In the genomic region with DNA sequence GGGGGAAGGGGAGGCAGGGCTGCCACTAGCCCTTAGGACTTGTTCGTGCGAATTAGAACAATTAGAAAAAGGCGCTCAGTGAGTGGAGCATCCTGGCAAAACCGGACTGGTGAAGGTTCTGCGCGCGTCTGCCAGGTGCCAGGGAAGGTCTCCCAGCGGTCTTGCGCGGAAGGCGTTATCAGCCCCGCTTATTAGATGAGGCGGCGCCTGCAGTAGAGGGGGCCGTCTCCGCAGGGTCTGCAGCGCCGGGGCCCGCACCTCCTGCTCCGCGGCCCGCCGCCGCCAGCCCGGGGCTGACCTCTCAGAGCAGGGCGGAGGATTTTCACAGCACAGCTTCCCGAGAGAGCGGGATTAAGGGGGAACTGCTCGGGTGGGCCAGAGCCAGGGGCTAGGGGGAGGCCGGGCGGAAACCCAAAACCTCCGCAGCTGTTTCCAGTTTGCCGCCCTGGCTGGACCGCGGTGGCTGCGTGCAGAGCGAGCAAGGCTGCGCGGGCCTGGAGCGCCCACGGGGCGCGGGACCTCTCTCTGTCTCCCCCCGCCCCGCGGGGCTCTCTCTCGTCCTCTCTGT, we compare ENCODE assay signal across 16 cellular contexts.
A peak's percentile ranks its signal among the peaks of the same experiment; 100 is the strongest.
DNase-seq lines count a peak whose midpoint lies in the region; ATAC-seq and TF ChIP-seq lines count a peak whose summit lies in the region.
"Had no signal": no experiment of that assay in that cellular context is flagged by ENCODE, and none has a peak within 500 bp of the region (broad histone marks: within the 10 kb centered on the region; RNA-seq: fewer than 3 reads in every experiment).

No MANE protein-coding gene starts in this region.

- no peak overlapping the region for H4K8ac ChIP-seq in IMR-90 (ENCODE audit: low read depth in 2 of 2, low read length in 2 of 2)

- dilution Hi-C loops in IMR-90 (cut with HindIII; ENCODE audit: low sequenced_read_pairs, unreplicated experiment), result no loop called here

- no peak overlapping the region for H2BK120ac ChIP-seq in IMR-90 (ENCODE audit: low read depth, low read length)

- H3K9me3 ChIP-seq in IMR-90 (ENCODE audit: control insufficient read depth, insufficient read depth, low read length), result no peaks in the 10 kb centered on the region

- WGBS in IMR-90 (ENCODE audit: extremely low coverage in 2 of 2, insufficient read length in 1 of 2), 2 experiments, result 6% methylated on average over 18 of the region's 47 CpGs; no CpG with 5 or more reads in 1 of the 2 experiments

- no peak overlapping the region for H3K4ac ChIP-seq in IMR-90 (ENCODE audit: low read depth, low read length)

- H4K91ac ChIP-seq in IMR-90 (ENCODE audit: insufficient read depth, low read depth, low read length), result no peak overlapping the region

- H3K4me3 Mint-ChIP-seq in mesothelial cell of epicardium, result peak overlapping the region; percentile 36
- H3K4me3 Mint-ChIP-seq: activated CD4-positive, alpha-beta T cell treated with anti-CD3 and anti-CD28 coated beads for 36 hours; CD4-positive, alpha-beta T cell; central memory CD8-positive, alpha-beta T cell; HFFc6 had no signal

- no peaks in the 10 kb centered on the region for H3K4me1 ChIP-seq in IMR-90 (ENCODE audit: control insufficient read depth, insufficient read depth, low read length)

- no peak overlapping the region for H3K23ac ChIP-seq in IMR-90 (ENCODE audit: low read depth, low read length)

- no peak overlapping the region for H2BK20ac ChIP-seq in IMR-90 (ENCODE audit: low read depth, low read length)

- no peak overlapping the region for H3K4me2 ChIP-seq in IMR-90 (ENCODE audit: low read depth, low read length)

- no peaks in the 10 kb centered on the region for H3K36me3 Mint-ChIP-seq in mesothelial cell of epicardium

- no peak for TF ChIP-seq POLR2A in IMR-90 (IDR thresholded peaks at IDR 0.05; ENCODE audit: low read depth, low read length)

- no peak overlapping the region for H3K14ac ChIP-seq in IMR-90 (replicated peaks; ENCODE audit: low read depth, low read length)

- H3K4me3 ChIP-seq in IMR-90 (ENCODE audit: insufficient read depth, low read depth, low read length), result no peak overlapping the region

- H2BK15ac ChIP-seq in IMR-90 (ENCODE audit: low read depth, low read length), result no peak overlapping the region

- no peaks in the 10 kb centered on the region for H4K20me1 ChIP-seq in IMR-90 (ENCODE audit: insufficient read depth, low read length)

- H3K9me1 ChIP-seq in IMR-90 (ENCODE audit: insufficient read depth, low read length), result no peaks in the 10 kb centered on the region

- no peaks in the 10 kb centered on the region for H3K9me3 Mint-ChIP-seq in mesothelial cell of epicardium
- H3K9me3 Mint-ChIP-seq: CD4-positive, alpha-beta T cell; central memory CD8-positive, alpha-beta T cell; HFFc6 had no signal

- no peaks in the 10 kb centered on the region for H3K36me3 ChIP-seq in IMR-90 (ENCODE audit: control insufficient read depth, insufficient read depth, low read length)

- no peak overlapping the region for H2AK9ac ChIP-seq in IMR-90 (replicated peaks; ENCODE audit: low read depth, low read length, poor library complexity)

- peaks cover 11% of the 10 kb centered on the region; the same call in 1 of the 2 replicates for H3K27me3 ChIP-seq in IMR-90 (ENCODE audit: control insufficient read depth, insufficient read depth, low read length)

- H3K18ac ChIP-seq in IMR-90 (ENCODE audit: low read depth, low read length), result no peak overlapping the region

- no peak overlapping the region for H3K27ac ChIP-seq in IMR-90 (ENCODE audit: insufficient read depth, low read length)

- in situ Hi-C loops in IMR-90 (cut with MboI; ENCODE audit: low sequenced_read_pairs), result no loop called here

- no peaks in the 10 kb centered on the region for H3K79me1 ChIP-seq in IMR-90 (ENCODE audit: low read depth in 1 of 2, low read length in 2 of 2)

- H2AK5ac ChIP-seq in IMR-90 (ENCODE audit: low read depth, low read length), result no peak overlapping the region

- no peak overlapping the region for H2BK5ac ChIP-seq in IMR-90 (ENCODE audit: low read depth, low read length, poor library complexity, severe bottlenecking)

- H4K5ac ChIP-seq in IMR-90 (ENCODE audit: low read depth, low read length), result no peak overlapping the region

- no TSS peak for BruUV-seq in IMR-90 (replicated peaks; lab: Mats Ljungman, UMichigan)

- peak; percentile 87 for DNase-seq in DMS79 (lab: John Stamatoyannopoulos, UW)
- DNase-seq in IMR-90, result no peak
- DNase-seq in ecto neural progenitor cell (ENCODE audit: low spot score), result peak; percentile 77
- peak in 1 of 2 experiments; percentile 60 for DNase-seq in mesothelial cell of epicardium (ENCODE audit: low spot score in 2 of 2, unreplicated experiment in 2 of 2)
- DNase-seq in UCSD-AML1 (lab: John Stamatoyannopoulos, UW; ENCODE audit: unreplicated experiment), result no peak
- DNase-seq in T-helper 2 cell, result no peak
- DNase-seq: activated CD4-positive, alpha-beta T cell treated with anti-CD3 and anti-CD28 coated beads for 36 hours; activated gamma-delta T cell; CD4-positive, alpha-beta T cell; HFFc6; NK-92 treated with Interleukin-12 subunit alpha and Interleukin-12 subunit beta, amount 100 ng/mL, for 24 hours; stimulated activated CD4-positive, alpha-beta T cell treated with anti-CD3 and anti-CD28 coated beads, Interleukin-2, amount 100 ng/mL, for 48 hours; stimulated activated naive CD4-positive, alpha-beta T cell treated with Interleukin-2 at 50 U/mL for 16 hours had no signal

- peak overlapping the region; percentile 10 for H2AFZ ChIP-seq in IMR-90 (replicated peaks; ENCODE audit: low read length, poor library complexity)

- H3K4me1 Mint-ChIP-seq in mesothelial cell of epicardium, result peaks cover 7% of the 10 kb centered on the region
- H3K4me1 Mint-ChIP-seq: activated CD4-positive, alpha-beta T cell treated with anti-CD3 and anti-CD28 coated beads for 36 hours; central memory CD8-positive, alpha-beta T cell had no signal

- H3K9ac ChIP-seq in IMR-90 (ENCODE audit: low read depth, low read length), result no peak overlapping the region

- H3K27me3 Mint-ChIP-seq in mesothelial cell of epicardium (ENCODE audit: low read depth), result peaks cover 32% of the 10 kb centered on the region

- intact Hi-C loops in IMR-90 (cut with micrococcal nuclease), result no loop called here

- H3K56ac ChIP-seq in IMR-90 (ENCODE audit: extremely low read depth, insufficient read depth, low read length), result no peak overlapping the region

- CTCF ChIA-PET in IMR-90 (lab: Yijun Ruan, JAX), result no interaction called here

- TF ChIP-seq RAD21 in IMR-90 (IDR thresholded peaks at IDR 0.05; ENCODE audit: low read length), result no peak

- POLR2A ChIA-PET in IMR-90 (lab: Charles Lee; ENCODE audit: unreplicated experiment), result no interaction called here

- TF ChIP-seq CTCF in IMR-90 (conservative IDR thresholded peaks at IDR 0.05; ENCODE audit: low read depth, low read length) (no peak), mesothelial cell of epicardium (IDR thresholded peaks at IDR 0.05; ENCODE audit: unreplicated experiment) (no peak)

- no peak overlapping the region for H3K27ac Mint-ChIP-seq in mesothelial cell of epicardium
- H3K27ac Mint-ChIP-seq: activated CD4-positive, alpha-beta T cell treated with anti-CD3 and anti-CD28 coated beads for 36 hours; CD4-positive, alpha-beta T cell; HFFc6 had no signal

- ATAC-seq in IMR-90 (ENCODE audit: low read depth), result no peak
- ATAC-seq in HG03442 (IDR thresholded peaks at IDR 0.05; ENCODE audit: unreplicated experiment), result no peak
- no peak for ATAC-seq in HG03196 (IDR thresholded peaks at IDR 0.05; ENCODE audit: unreplicated experiment)
- ATAC-seq: activated CD4-positive, alpha-beta T cell treated with anti-CD3 and anti-CD28 coated beads for 36 hours had no signal

TF ChIP-seq in IMR-90, 13 proteins besides CTCF, POLR2A, EP300 and RAD21:
- TF ChIP-seq ELK1 (IDR thresholded peaks at IDR 0.05; ENCODE audit: borderline replicate concordance, low read depth, low read length) (no peak), CHD1 (IDR thresholded peaks at IDR 0.05; ENCODE audit: low read depth, low read length) (no peak), SMC3 (IDR thresholded peaks at IDR 0.05; ENCODE audit: low read depth, low read length) (no peak), RFX5 (IDR thresholded peaks at IDR 0.05; ENCODE audit: low read depth, low read length) (no peak), MAZ (IDR thresholded peaks at IDR 0.05; ENCODE audit: borderline replicate concordance, low read depth, low read length) (no peak), FOS (IDR thresholded peaks at IDR 0.05; ENCODE audit: low read depth, low read length) (no peak), RCOR1 (IDR thresholded peaks at IDR 0.05; ENCODE audit: insufficient replicate concordance, low read length) (no peak), BHLHE40 (IDR thresholded peaks at IDR 0.05; ENCODE audit: low read depth, low read length) (no peak), NFE2L2 (IDR thresholded peaks at IDR 0.05; ENCODE audit: low read depth, low read length) (no peak), CEBPB (IDR thresholded peaks at IDR 0.05; ENCODE audit: low read depth, low read length) (no peak), MAFK (IDR thresholded peaks at IDR 0.05; ENCODE audit: low read depth, low read length) (no peak), MXI1 (IDR thresholded peaks at IDR 0.05; ENCODE audit: borderline replicate concordance, low read depth, low read length) (no peak)
- TF ChIP-seq, protein P1, sequence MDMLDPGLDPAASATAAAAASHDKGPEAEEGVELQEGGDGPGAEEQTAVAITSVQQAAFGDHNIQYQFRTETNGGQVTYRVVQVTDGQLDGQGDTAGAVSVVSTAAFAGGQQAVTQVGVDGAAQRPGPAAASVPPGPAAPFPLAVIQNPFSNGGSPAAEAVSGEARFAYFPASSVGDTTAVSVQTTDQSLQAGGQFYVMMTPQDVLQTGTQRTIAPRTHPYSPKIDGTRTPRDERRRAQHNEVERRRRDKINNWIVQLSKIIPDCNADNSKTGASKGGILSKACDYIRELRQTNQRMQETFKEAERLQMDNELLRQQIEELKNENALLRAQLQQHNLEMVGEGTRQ (IDR thresholded peaks at IDR 0.05; ENCODE audit: low read depth, low read length), result no peak

Comparison
In these comparisons a context has a peak if more than half of its experiments do, and no peak if none do; other contexts are left out.
1. DNase-seq: peak in DMS79 (single experiment) and ecto neural progenitor cell (single experiment); none in IMR-90 (single experiment), UCSD-AML1 (single experiment) and T-helper 2 cell (0 of 5).